ENCODE assay signal across 1 cellular context in genomic region chr16:81575307-81575706, GRCh38.
TF ChIP-seq lines count a peak whose summit lies in the region.

No MANE protein-coding gene starts in this region.

TF ChIP-seq in H1, 55 proteins besides CTCF, POLR2A, EP300 and RAD21 (continued from another document):
- TF ChIP-seq TCF12 (IDR thresholded peaks at IDR 0.05; ENCODE audit: low read depth, low read length) (no peak), BACH1 (IDR thresholded peaks at IDR 0.05; ENCODE audit: low read length) (no peak), JUND (IDR thresholded peaks at IDR 0.05; ENCODE audit: low read length) (no peak), SUZ12 (IDR thresholded peaks at IDR 0.05; ENCODE audit: low read length) (no peak)
TF ChIP-seq in H1: peak in this region for 0.
